In the genomic region with DNA sequence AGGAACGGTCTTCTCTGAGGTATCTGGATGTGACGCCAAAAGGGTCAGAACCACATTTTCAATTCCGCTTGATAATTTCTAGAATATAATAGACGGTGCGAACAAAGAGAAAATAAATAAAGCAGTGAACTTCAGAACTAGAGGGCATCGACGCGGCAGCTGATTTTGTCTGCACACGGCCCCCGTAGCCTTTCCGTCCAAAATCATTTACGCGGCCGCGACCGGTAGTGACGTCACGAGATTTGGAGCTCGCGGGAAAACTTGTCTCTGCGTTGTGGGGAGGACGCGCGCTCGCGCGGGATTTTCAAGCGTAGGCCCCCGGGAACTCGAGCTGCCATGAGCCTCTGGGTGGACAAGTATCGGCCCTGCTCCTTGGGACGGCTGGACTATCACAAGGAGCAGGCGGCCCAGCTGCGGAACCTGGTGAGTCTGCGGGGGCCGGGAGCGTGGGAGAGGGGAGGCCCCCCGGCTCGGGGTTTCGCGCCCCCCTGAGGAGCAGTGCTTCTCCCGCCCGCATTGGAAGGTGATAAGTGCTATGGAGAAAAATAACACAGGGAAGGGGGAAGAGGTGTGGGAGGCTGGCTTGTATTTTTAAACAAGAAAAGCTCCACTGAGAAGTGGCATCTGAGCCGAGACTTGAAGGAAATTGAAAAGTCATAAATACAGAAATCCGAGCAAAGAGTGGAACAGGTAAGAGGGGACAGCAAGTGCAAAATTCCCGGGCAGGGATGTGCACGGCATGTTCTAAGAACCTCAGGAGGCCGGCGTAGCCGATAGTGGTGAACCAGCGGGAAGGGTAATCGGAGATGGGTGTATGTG, we compare ENCODE assay signal across 1 cellular context.
A peak's percentile ranks its signal among the peaks of the same experiment; 100 is the strongest.
TF ChIP-seq lines count a peak whose summit lies in the region.

A gene with protein sequence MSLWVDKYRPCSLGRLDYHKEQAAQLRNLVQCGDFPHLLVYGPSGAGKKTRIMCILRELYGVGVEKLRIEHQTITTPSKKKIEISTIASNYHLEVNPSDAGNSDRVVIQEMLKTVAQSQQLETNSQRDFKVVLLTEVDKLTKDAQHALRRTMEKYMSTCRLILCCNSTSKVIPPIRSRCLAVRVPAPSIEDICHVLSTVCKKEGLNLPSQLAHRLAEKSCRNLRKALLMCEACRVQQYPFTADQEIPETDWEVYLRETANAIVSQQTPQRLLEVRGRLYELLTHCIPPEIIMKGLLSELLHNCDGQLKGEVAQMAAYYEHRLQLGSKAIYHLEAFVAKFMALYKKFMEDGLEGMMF (plus strand): TSS at position 307 of the 819 bp plus-strand sequence. CDS start 30 bp downstream, at position 337.

TF ChIP-seq in K562, 482 proteins besides CTCF, POLR2A, EP300 and RAD21 (continued from another document and continues in another):
- TF ChIP-seq MEF2D (tag; conservative IDR thresholded peaks at IDR 0.05; ENCODE audit: low read depth) (no peak), ASH1L (IDR thresholded peaks at IDR 0.05; ENCODE audit: borderline replicate concordance, low read depth, partially characterized antibody) (no peak), TAF9B (IDR thresholded peaks at IDR 0.05; ENCODE audit: partially characterized antibody) (peak; percentile 39), ETV5 (CRISPR knock-in tag; IDR thresholded peaks at IDR 0.05; ENCODE audit: low read depth) (peak; percentile 57; the same call in 1 of the 2 replicates), FOXO4 (CRISPR knock-in tag; IDR thresholded peaks at IDR 0.05) (no peak), ZBTB12 (CRISPR knock-in tag; IDR thresholded peaks at IDR 0.05) (peak; percentile 90), NBN (IDR thresholded peaks at IDR 0.05; ENCODE audit: low read depth) (peak; percentile 95), E4F1 (CRISPR knock-in tag; IDR thresholded peaks at IDR 0.05; ENCODE audit: borderline replicate concordance) (no peak), ZNF436 (CRISPR knock-in tag; IDR thresholded peaks at IDR 0.05) (no peak), ZNF239 (CRISPR knock-in tag; IDR thresholded peaks at IDR 0.05) (no peak), TFAM (CRISPR knock-in tag; conservative IDR thresholded peaks at IDR 0.05) (no peak), ZNF561 (CRISPR knock-in tag; conservative IDR thresholded peaks at IDR 0.05) (no peak), ETV1 (tag; conservative IDR thresholded peaks at IDR 0.05; ENCODE audit: low read depth) (peak; percentile 68), PHF21A (IDR thresholded peaks at IDR 0.05; ENCODE audit: borderline replicate concordance, low read depth) (no peak), ARID2 (IDR thresholded peaks at IDR 0.05) (no peak), ARID4B (CRISPR knock-in tag; IDR thresholded peaks at IDR 0.05) (no peak), ZBTB8A (IDR thresholded peaks at IDR 0.05; ENCODE audit: partially characterized antibody) (no peak), ETS2 (tag; IDR thresholded peaks at IDR 0.05; ENCODE audit: borderline replicate concordance, poor library complexity, severe bottlenecking) (no peak), LCOR (CRISPR knock-in tag; IDR thresholded peaks at IDR 0.05) (peak; percentile 71; the same call in 1 of the 2 replicates), ZNF699 (CRISPR knock-in tag; IDR thresholded peaks at IDR 0.05; ENCODE audit: insufficient replicate concordance) (no peak), RUNX1 (IDR thresholded peaks at IDR 0.05; ENCODE audit: low read depth) (no peak), POLR3A (IDR thresholded peaks at IDR 0.05; ENCODE audit: borderline replicate concordance, extremely low read depth, insufficient read depth, insufficient read length) (no peak), XRCC3 (IDR thresholded peaks at IDR 0.05) (no peak), CREB1 (IDR thresholded peaks at IDR 0.05) (peak; percentile 90), CREB1 (CRISPR knock-in tag; IDR thresholded peaks at IDR 0.05) (peak; percentile 92), HNRNPH1 (optimal IDR thresholded peaks at IDR 0.05; ENCODE audit: low read depth, low read length) (no peak), TFAP4 (CRISPR knock-in tag; IDR thresholded peaks at IDR 0.05; ENCODE audit: borderline replicate concordance) (peak; percentile 85), MTF1 (CRISPR knock-in tag; IDR thresholded peaks at IDR 0.05; ENCODE audit: borderline replicate concordance) (no peak), RBM25 (IDR thresholded peaks at IDR 0.05; ENCODE audit: low read depth, low read length, severe bottlenecking) (peak; percentile 22), BHLHE40 (IDR thresholded peaks at IDR 0.05; ENCODE audit: low read length) (no peak), ZNF143 (CRISPR knock-in tag; IDR thresholded peaks at IDR 0.05) (no peak), ZNF24 (IDR thresholded peaks at IDR 0.05) (0 out of 2 replicates have a peak, but pooled peaks have one; percentile 31), MTA3 (IDR thresholded peaks at IDR 0.05; ENCODE audit: borderline replicate concordance) (peak; percentile 94), KAT8 (IDR thresholded peaks at IDR 0.05; ENCODE audit: low read depth) (no peak)
- TF ChIP-seq, protein P1, sequence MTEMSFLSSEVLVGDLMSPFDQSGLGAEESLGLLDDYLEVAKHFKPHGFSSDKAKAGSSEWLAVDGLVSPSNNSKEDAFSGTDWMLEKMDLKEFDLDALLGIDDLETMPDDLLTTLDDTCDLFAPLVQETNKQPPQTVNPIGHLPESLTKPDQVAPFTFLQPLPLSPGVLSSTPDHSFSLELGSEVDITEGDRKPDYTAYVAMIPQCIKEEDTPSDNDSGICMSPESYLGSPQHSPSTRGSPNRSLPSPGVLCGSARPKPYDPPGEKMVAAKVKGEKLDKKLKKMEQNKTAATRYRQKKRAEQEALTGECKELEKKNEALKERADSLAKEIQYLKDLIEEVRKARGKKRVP (CRISPR knock-in tag; IDR thresholded peaks at IDR 0.05) = no peak
- TF ChIP-seq, protein P2, sequence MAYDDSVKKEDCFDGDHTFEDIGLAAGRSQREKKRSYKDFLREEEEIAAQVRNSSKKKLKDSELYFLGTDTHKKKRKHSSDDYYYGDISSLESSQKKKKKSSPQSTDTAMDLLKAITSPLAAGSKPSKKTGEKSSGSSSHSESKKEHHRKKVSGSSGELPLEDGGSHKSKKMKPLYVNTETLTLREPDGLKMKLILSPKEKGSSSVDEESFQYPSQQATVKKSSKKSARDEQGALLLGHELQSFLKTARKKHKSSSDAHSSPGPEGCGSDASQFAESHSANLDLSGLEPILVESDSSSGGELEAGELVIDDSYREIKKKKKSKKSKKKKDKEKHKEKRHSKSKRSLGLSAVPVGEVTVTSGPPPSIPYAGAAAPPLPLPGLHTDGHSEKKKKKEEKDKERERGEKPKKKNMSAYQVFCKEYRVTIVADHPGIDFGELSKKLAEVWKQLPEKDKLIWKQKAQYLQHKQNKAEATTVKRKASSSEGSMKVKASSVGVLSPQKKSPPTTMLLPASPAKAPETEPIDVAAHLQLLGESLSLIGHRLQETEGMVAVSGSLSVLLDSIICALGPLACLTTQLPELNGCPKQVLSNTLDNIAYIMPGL (CRISPR knock-in tag; IDR thresholded peaks at IDR 0.05) = no peak
- TF ChIP-seq, protein P3, sequence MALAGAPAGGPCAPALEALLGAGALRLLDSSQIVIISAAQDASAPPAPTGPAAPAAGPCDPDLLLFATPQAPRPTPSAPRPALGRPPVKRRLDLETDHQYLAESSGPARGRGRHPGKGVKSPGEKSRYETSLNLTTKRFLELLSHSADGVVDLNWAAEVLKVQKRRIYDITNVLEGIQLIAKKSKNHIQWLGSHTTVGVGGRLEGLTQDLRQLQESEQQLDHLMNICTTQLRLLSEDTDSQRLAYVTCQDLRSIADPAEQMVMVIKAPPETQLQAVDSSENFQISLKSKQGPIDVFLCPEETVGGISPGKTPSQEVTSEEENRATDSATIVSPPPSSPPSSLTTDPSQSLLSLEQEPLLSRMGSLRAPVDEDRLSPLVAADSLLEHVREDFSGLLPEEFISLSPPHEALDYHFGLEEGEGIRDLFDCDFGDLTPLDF (CRISPR knock-in tag; IDR thresholded peaks at IDR 0.05) = 0 out of 2 replicates have a peak, but pooled peaks have one; percentile 35
- TF ChIP-seq, protein P4, sequence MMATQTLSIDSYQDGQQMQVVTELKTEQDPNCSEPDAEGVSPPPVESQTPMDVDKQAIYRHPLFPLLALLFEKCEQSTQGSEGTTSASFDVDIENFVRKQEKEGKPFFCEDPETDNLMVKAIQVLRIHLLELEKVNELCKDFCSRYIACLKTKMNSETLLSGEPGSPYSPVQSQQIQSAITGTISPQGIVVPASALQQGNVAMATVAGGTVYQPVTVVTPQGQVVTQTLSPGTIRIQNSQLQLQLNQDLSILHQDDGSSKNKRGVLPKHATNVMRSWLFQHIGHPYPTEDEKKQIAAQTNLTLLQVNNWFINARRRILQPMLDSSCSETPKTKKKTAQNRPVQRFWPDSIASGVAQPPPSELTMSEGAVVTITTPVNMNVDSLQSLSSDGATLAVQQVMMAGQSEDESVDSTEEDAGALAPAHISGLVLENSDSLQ (IDR thresholded peaks at IDR 0.05) = no peak
